In genomic region chr4:97841512-97841911, GRCh38 we compare ENCODE assay signal across 28 cellular contexts.
"Had no signal": no experiment of that assay in that cellular context is flagged by ENCODE, and none has a peak within 500 bp of the region (broad histone marks: within the 10 kb centered on the region; RNA-seq: fewer than 3 reads in every experiment).

No MANE protein-coding gene starts in this region.

- H3K27ac ChIP-seq: neutrophil, pancreas, prostate gland, skin epidermis, spleen, suprapubic skin, testis, tibial artery, transverse colon, upper lobe of right lung, uterus had no signal

- H3K4me3 ChIP-seq: pancreas, prostate gland, skin epidermis, smooth muscle cell, spleen, suprapubic skin, testis, tibial artery, transverse colon, upper lobe of right lung, uterus had no signal

- FAIRE-seq: pancreas had no signal

- H3K4me1 ChIP-seq: pancreas, prostate gland, spleen, suprapubic skin, testis, tibial artery, transverse colon, upper lobe of right lung, uterus had no signal

- ATAC-seq: naive thymus-derived CD8-positive, alpha-beta T cell; natural killer cell treated with Interleukin-12 subunit alpha and Interleukin-12 subunit beta and Interleukin-15 and Interleukin-18, amount 100 ng/mL, for 72 hours; pancreas; right cardiac atrium; sciatic nerve; stimulated activated memory B cell treated with anti-CD40 and anti-IgM and Interleukin-4, amounts not matched to agents 10 μg/mL and 1 μg/mL and 100 μg/mL, for 72 hours; stimulated activated naive CD8-positive, alpha-beta T cell treated with anti-CD3 and anti-CD28 coated beads, Interleukin-15, amount 100 ng/mL, for 72 hours; stimulated activated naive CD8-positive, alpha-beta T cell treated with anti-CD3 and anti-CD28 coated beads, Interleukin-15, Interleukin-2, amounts not matched to agents 100 U/mL and 50 U/mL, for 24 hours; upper lobe of right lung had no signal

- DNase-seq: naive thymus-derived CD8-positive, alpha-beta T cell; nephron progenitor cell; nucleus accumbens; pancreas; right cardiac atrium; spleen; stimulated activated CD4-positive, alpha-beta T cell treated with anti-CD3 and anti-CD28 coated beads, Interleukin-12 subunit alpha, Interleukin-12 subunit beta, amount 100 ng/mL, for 4 hours; stimulated activated CD4-positive, alpha-beta T cell treated with anti-CD3 and anti-CD28 coated beads, Interleukin-1b, Interleukin-23, amount 100 ng/mL, for 48 hours; stimulated activated CD4-positive, alpha-beta T cell treated with anti-CD3 and anti-CD28 coated beads, Interleukin-4, amount 100 ng/mL, for 1 hour; stimulated activated CD4-positive, alpha-beta T cell treated with anti-CD3 and anti-CD28 coated beads, Interleukin-4, amount 100 ng/mL, for 4 hours; stimulated activated CD8-positive, alpha-beta memory T cell treated with anti-CD3 and anti-CD28 coated beads, Interleukin-4, amount 100 ng/mL, for 48 hours; stimulated activated naive CD4-positive, alpha-beta T cell; stimulated activated naive CD8-positive, alpha-beta T cell treated with anti-CD3 and anti-CD28 coated beads, Interleukin-15, amount 100 ng/mL, for 72 hours; stimulated activated naive CD8-positive, alpha-beta T cell treated with anti-CD3 and anti-CD28 coated beads, Interleukin-15, Interleukin-2, amounts not matched to agents 100 U/mL and 50 U/mL, for 24 hours; substantia nigra; testis; tibial artery; transverse colon; upper lobe of right lung; uterus had no signal

- H3K9me3 ChIP-seq: neutrophil, pancreas, prostate gland, suprapubic skin, testis, tibial artery, transverse colon, upper lobe of right lung, uterus had no signal

- H3K36me3 ChIP-seq: neutrophil, pancreas, prostate gland, spleen, suprapubic skin, tibial artery, transverse colon, upper lobe of right lung, uterus had no signal
